In the genomic region with DNA sequence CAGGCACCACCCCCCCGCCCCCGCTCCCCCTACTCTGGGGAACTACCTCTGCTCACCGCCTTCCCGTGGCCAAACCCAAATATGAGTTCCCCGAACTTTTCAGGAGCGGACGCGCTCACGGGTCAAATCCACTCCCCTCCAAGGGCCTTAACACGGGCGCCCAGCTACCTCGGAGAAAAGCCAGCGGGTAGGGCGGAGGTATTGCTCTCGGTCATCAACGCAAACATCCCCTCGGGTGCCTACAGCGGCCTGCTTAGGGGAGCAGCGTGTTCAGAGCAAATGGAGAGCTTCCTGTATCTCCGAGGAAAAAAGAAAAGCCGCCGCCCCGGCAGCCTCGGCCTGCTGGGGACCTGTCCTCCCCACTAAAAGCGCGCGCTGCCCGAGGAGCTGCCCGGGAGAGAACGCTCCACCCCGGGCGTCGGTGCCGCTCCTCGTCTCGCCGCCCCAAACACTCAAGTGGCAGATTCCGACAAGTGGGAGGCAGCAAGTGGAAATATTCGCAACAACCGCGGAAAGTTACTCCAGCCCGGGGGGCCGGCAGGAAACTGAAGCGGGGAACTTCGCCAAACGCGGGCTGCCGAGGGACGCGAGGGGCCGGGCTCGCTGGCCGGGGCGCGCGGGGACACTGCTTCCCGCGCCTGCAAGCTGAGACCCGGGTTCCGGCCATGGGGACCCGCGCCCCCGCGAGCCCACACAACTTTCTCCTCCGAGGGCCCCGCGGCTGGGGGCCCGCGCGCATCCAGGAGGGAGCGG, we compare ENCODE assay signal across 17 cellular contexts. TPM values are rescaled to one million over a fixed set of nuclear protein-coding genes. Genes with fewer than 3 reads are reported as not detected.
DNase-seq lines count a peak whose midpoint lies in the region.
"Had no signal": no experiment of that assay in that cellular context is flagged by ENCODE, and none has a peak within 500 bp of the region (broad histone marks: within the 10 kb centered on the region; RNA-seq: fewer than 3 reads in every experiment).

No MANE protein-coding gene starts in this region.

- H3K27me3 ChIP-seq in iPS-15b (ENCODE audit: control insufficient read depth, insufficient read depth, low read length), result peaks cover 48% of the 10 kb centered on the region

- DNase-seq in NCI-H1417 (lab: John Stamatoyannopoulos, UW) (peak in 2 of 3 experiments; percentile 54 to 76), NCI-H1417 treated with DMSO at 0.1 percent for 48 hours (lab: John Stamatoyannopoulos, UW) (no peak), NCI-H526 (lab: John Stamatoyannopoulos, UW) (peak; percentile 32 to 72), NCI-H2171 (lab: John Stamatoyannopoulos, UW) (no peak), ureter (ENCODE audit: low spot score) (no peak), SKM-1 (lab: John Stamatoyannopoulos, UW; ENCODE audit: unreplicated experiment) (no peak)
- DNase-seq in stimulated activated CD8-positive, alpha-beta memory T cell treated with anti-CD3 and anti-CD28 coated beads, Interleukin-4, amount 100 ng/mL, for 48 hours, result peak; percentile 22
- DNase-seq: activated CD8-positive, alpha-beta memory T cell treated with anti-CD3 and anti-CD28 coated beads, Interleukin-2, amount 50 U/mL, for 48 hours; activated naive CD8-positive, alpha-beta T cell treated with anti-CD3 and anti-CD28 coated beads for 36 hours; Caco-2; esophagus squamous epithelium; NCI-H1436; NCI-H774; stimulated activated naive CD8-positive, alpha-beta T cell treated with anti-CD3 and anti-CD28 coated beads, Interleukin-15, amount 100 ng/mL, for 72 hours had no signal

- no peaks in the 10 kb centered on the region for H3K9me3 ChIP-seq in iPS-15b (ENCODE audit: control insufficient read depth, insufficient read depth, low read length)
- H3K9me3 ChIP-seq: Caco-2, esophagus squamous epithelium, SJSA1 had no signal

- no peak overlapping the region for H3K9ac ChIP-seq in iPS-15b (ENCODE audit: low read depth, low read length)

- H3K4me3 ChIP-seq in iPS-15b (ENCODE audit: low read depth, low read length), result peak overlapping the region; percentile 52
- H3K4me3 ChIP-seq: SJSA1 had no signal

- no peaks in the 10 kb centered on the region for H3K36me3 ChIP-seq in iPS-15b (ENCODE audit: control insufficient read depth, insufficient read depth, low read length)
- H3K36me3 ChIP-seq: esophagus squamous epithelium, SJSA1 had no signal

- peaks cover 3% of the 10 kb centered on the region for H3K4me1 ChIP-seq in iPS-15b (ENCODE audit: control insufficient read depth, insufficient read depth, low read length)
- H3K4me1 ChIP-seq: Caco-2, SJSA1 had no signal

RNA-seq across cellular contexts. Expression of a gene that starts 0.7 kb away (rescaled TPM):
- 0.10 TPM for total RNA-seq in ureter
- total RNA-seq: A172; activated naive CD8-positive, alpha-beta T cell treated with anti-CD3 and anti-CD28 coated beads for 36 hours; SJSA1 had no signal

Comparison
In these comparisons a context has a peak if more than half of its experiments do, and no peak if none do; other contexts are left out.
1. DNase-seq: peak in NCI-H1417 (2 of 3), NCI-H526 (2 of 2) and stimulated activated CD8-positive, alpha-beta memory T cell treated with anti-CD3 and anti-CD28 coated beads, Interleukin-4, amount 100 ng/mL, for 48 hours (single experiment); none in NCI-H1417 treated with DMSO at 0.1 percent for 48 hours (single experiment), NCI-H2171 (single experiment), ureter (single experiment) and SKM-1 (single experiment).